ENCODE assay signal across 1 cellular context in genomic region chr14:29028973-29029582, GRCh38.
TF ChIP-seq lines count a peak whose summit lies in the region.

No MANE protein-coding gene starts in this region.

TF ChIP-seq in HepG2, 621 proteins besides CTCF, POLR2A, EP300 and RAD21 (continued from another document and continues in another):
- TF ChIP-seq, protein P1, sequence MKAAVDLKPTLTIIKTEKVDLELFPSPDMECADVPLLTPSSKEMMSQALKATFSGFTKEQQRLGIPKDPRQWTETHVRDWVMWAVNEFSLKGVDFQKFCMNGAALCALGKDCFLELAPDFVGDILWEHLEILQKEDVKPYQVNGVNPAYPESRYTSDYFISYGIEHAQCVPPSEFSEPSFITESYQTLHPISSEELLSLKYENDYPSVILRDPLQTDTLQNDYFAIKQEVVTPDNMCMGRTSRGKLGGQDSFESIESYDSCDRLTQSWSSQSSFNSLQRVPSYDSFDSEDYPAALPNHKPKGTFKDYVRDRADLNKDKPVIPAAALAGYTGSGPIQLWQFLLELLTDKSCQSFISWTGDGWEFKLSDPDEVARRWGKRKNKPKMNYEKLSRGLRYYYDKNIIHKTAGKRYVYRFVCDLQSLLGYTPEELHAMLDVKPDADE (CRISPR knock-in tag; IDR thresholded peaks at IDR 0.05): no peak
- TF ChIP-seq NFE2L1 (CRISPR knock-in tag; IDR thresholded peaks at IDR 0.05; ENCODE audit: borderline replicate concordance) (no peak; the same call in 1 of the 2 replicates), TMF1 (CRISPR knock-in tag; IDR thresholded peaks at IDR 0.05; ENCODE audit: low read depth) (peak; percentile 73; the same call in 1 of the 2 replicates), FOXA1 (IDR thresholded peaks at IDR 0.05) (peak; percentile 85), FOXA1 (CRISPR knock-in tag; IDR thresholded peaks at IDR 0.05) (peak; percentile 100), ZSCAN30 (CRISPR knock-in tag; IDR thresholded peaks at IDR 0.05) (peak; percentile 75; the same call in 1 of the 2 replicates), UBTF (CRISPR knock-in tag; IDR thresholded peaks at IDR 0.05) (no peak), RBM22 (optimal IDR thresholded peaks at IDR 0.05; ENCODE audit: low read length) (no peak), MAFG (CRISPR knock-in tag; IDR thresholded peaks at IDR 0.05) (peak; percentile 90), KLF6 (CRISPR knock-in tag; IDR thresholded peaks at IDR 0.05) (peak; percentile 94), SP140L (CRISPR knock-in tag; IDR thresholded peaks at IDR 0.05; ENCODE audit: borderline replicate concordance) (no peak; the same call in 1 of the 2 replicates), DMAP1 (CRISPR knock-in tag; IDR thresholded peaks at IDR 0.05) (peak; percentile 81), PAXIP1 (CRISPR knock-in tag; conservative IDR thresholded peaks at IDR 0.05) (peak; percentile 100), RXRA (CRISPR knock-in tag; IDR thresholded peaks at IDR 0.05) (no peak; the same call in 1 of the 2 replicates), ZNF883 (CRISPR knock-in tag; IDR thresholded peaks at IDR 0.05; ENCODE audit: not compliant biosample characterization) (no peak), CBX2 (IDR thresholded peaks at IDR 0.05; ENCODE audit: low read depth, low read length) (no peak; the same call in 1 of the 2 replicates), CBX2 (CRISPR knock-in tag; IDR thresholded peaks at IDR 0.05; ENCODE audit: low read depth) (no peak), RNF2 (conservative IDR thresholded peaks at IDR 0.05; ENCODE audit: low read depth) (peak; percentile 56), KAT7 (CRISPR knock-in tag; IDR thresholded peaks at IDR 0.05; ENCODE audit: borderline replicate concordance) (peak; percentile 87; the same call in 1 of the 2 replicates), ZNF761 (CRISPR knock-in tag; conservative IDR thresholded peaks at IDR 0.05) (peak; percentile 69), NKX3-1 (CRISPR knock-in tag; IDR thresholded peaks at IDR 0.05) (0 out of 2 replicates have a peak, but pooled peaks have one; percentile 79), ZFP41 (CRISPR knock-in tag; IDR thresholded peaks at IDR 0.05; ENCODE audit: borderline replicate concordance) (no peak), ZNF468 (CRISPR knock-in tag; IDR thresholded peaks at IDR 0.05) (no peak), FOSL2 (CRISPR knock-in tag; IDR thresholded peaks at IDR 0.05) (peak; percentile 97), HNF4G (IDR thresholded peaks at IDR 0.05; ENCODE audit: borderline replicate concordance, low read depth, low read length) (peak; percentile 99), HNF4G (CRISPR knock-in tag; IDR thresholded peaks at IDR 0.05; ENCODE audit: borderline replicate concordance, low read depth) (peak; percentile 99), CEBPB (IDR thresholded peaks at IDR 0.05; ENCODE audit: borderline replicate concordance, low read depth, low read length) (peak; percentile 82; the same call in 1 of the 2 replicates), DDIT3 (CRISPR knock-in tag; IDR thresholded peaks at IDR 0.05) (peak; percentile 67; the same call in 1 of the 2 replicates), TBX3 (IDR thresholded peaks at IDR 0.05; ENCODE audit: borderline replicate concordance) (0 out of 2 replicates have a peak, but pooled peaks have one; percentile 37), ATF4 (CRISPR knock-in tag; IDR thresholded peaks at IDR 0.05) (peak in 1 of 2 experiments; percentile 90; a peak in 2 of 4 replicates), POLR2AphosphoS5 (IDR thresholded peaks at IDR 0.05; ENCODE audit: low read depth, low read length) (no peak), RFXAP (CRISPR knock-in tag; IDR thresholded peaks at IDR 0.05; ENCODE audit: borderline replicate concordance) (peak; percentile 88; the same call in 1 of the 2 replicates), HNF4A (CRISPR knock-in tag; IDR thresholded peaks at IDR 0.05) (peak; percentile 100), ZNF775 (CRISPR knock-in tag; IDR thresholded peaks at IDR 0.05; ENCODE audit: borderline replicate concordance) (no peak), MXD4 (CRISPR knock-in tag; IDR thresholded peaks at IDR 0.05) (0 out of 2 replicates have a peak, but pooled peaks have one; percentile 30), ZNF207 (IDR thresholded peaks at IDR 0.05; ENCODE audit: borderline replicate concordance) (no peak), ZNF44 (CRISPR knock-in tag; IDR thresholded peaks at IDR 0.05) (no peak; the same call in 1 of the 2 replicates), ZNF7 (CRISPR knock-in tag; IDR thresholded peaks at IDR 0.05) (no peak), U2AF2 (IDR thresholded peaks at IDR 0.05; ENCODE audit: low read depth, low read length) (0 out of 2 replicates have a peak, but pooled peaks have one; percentile 69), ZNF781 (CRISPR knock-in tag; IDR thresholded peaks at IDR 0.05; ENCODE audit: borderline replicate concordance, not compliant biosample characterization) (peak; percentile 89), ZFAT (CRISPR knock-in tag; conservative IDR thresholded peaks at IDR 0.05) (no peak), SNRNP70 (IDR thresholded peaks at IDR 0.05; ENCODE audit: low read depth, low read length) (no peak), PAX8 (CRISPR knock-in tag; IDR thresholded peaks at IDR 0.05; ENCODE audit: borderline replicate concordance) (0 out of 2 replicates have a peak, but pooled peaks have one; percentile 18), ZNF350 (CRISPR knock-in tag; IDR thresholded peaks at IDR 0.05; ENCODE audit: borderline replicate concordance, low read depth) (peak; percentile 98), CHCHD3 (CRISPR knock-in tag; IDR thresholded peaks at IDR 0.05) (no peak), GTF3A (CRISPR knock-in tag; conservative IDR thresholded peaks at IDR 0.05) (no peak), SAFB2 (CRISPR knock-in tag; IDR thresholded peaks at IDR 0.05; ENCODE audit: borderline replicate concordance, low read depth) (no peak; the same call in 1 of the 2 replicates), ZNF550 (CRISPR knock-in tag; IDR thresholded peaks at IDR 0.05; ENCODE audit: borderline replicate concordance) (no peak)
- TF ChIP-seq, protein P2, sequence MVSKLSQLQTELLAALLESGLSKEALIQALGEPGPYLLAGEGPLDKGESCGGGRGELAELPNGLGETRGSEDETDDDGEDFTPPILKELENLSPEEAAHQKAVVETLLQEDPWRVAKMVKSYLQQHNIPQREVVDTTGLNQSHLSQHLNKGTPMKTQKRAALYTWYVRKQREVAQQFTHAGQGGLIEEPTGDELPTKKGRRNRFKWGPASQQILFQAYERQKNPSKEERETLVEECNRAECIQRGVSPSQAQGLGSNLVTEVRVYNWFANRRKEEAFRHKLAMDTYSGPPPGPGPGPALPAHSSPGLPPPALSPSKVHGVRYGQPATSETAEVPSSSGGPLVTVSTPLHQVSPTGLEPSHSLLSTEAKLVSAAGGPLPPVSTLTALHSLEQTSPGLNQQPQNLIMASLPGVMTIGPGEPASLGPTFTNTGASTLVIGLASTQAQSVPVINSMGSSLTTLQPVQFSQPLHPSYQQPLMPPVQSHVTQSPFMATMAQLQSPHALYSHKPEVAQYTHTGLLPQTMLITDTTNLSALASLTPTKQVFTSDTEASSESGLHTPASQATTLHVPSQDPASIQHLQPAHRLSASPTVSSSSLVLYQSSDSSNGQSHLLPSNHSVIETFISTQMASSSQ (IDR thresholded peaks at IDR 0.05; ENCODE audit: low read depth): no peak; the same call in 1 of the 2 replicates
- TF ChIP-seq, protein P2 (CRISPR knock-in tag; IDR thresholded peaks at IDR 0.05; ENCODE audit: borderline replicate concordance): peak; percentile 50; the same call in 1 of the 2 replicates
- TF ChIP-seq, protein P3, sequence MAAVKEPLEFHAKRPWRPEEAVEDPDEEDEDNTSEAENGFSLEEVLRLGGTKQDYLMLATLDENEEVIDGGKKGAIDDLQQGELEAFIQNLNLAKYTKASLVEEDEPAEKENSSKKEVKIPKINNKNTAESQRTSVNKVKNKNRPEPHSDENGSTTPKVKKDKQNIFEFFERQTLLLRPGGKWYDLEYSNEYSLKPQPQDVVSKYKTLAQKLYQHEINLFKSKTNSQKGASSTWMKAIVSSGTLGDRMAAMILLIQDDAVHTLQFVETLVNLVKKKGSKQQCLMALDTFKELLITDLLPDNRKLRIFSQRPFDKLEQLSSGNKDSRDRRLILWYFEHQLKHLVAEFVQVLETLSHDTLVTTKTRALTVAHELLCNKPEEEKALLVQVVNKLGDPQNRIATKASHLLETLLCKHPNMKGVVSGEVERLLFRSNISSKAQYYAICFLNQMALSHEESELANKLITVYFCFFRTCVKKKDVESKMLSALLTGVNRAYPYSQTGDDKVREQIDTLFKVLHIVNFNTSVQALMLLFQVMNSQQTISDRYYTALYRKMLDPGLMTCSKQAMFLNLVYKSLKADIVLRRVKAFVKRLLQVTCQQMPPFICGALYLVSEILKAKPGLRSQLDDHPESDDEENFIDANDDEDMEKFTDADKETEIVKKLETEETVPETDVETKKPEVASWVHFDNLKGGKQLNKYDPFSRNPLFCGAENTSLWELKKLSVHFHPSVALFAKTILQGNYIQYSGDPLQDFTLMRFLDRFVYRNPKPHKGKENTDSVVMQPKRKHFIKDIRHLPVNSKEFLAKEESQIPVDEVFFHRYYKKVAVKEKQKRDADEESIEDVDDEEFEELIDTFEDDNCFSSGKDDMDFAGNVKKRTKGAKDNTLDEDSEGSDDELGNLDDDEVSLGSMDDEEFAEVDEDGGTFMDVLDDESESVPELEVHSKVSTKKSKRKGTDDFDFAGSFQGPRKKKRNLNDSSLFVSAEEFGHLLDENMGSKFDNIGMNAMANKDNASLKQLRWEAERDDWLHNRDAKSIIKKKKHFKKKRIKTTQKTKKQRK (IDR thresholded peaks at IDR 0.05; ENCODE audit: low read length): no peak; the same call in 1 of the 2 replicates
- TF ChIP-seq, protein P4, sequence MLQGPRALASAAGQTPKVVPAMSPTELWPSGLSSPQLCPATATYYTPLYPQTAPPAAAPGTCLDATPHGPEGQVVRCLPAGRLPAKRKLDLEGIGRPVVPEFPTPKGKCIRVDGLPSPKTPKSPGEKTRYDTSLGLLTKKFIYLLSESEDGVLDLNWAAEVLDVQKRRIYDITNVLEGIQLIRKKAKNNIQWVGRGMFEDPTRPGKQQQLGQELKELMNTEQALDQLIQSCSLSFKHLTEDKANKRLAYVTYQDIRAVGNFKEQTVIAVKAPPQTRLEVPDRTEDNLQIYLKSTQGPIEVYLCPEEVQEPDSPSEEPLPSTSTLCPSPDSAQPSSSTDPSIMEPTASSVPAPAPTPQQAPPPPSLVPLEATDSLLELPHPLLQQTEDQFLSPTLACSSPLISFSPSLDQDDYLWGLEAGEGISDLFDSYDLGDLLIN (CRISPR knock-in tag; IDR thresholded peaks at IDR 0.05; ENCODE audit: borderline replicate concordance): no peak; the same call in 1 of the 2 replicates
